Comparison of ENCODE assay signal across 1 cellular context in the genomic region with DNA sequence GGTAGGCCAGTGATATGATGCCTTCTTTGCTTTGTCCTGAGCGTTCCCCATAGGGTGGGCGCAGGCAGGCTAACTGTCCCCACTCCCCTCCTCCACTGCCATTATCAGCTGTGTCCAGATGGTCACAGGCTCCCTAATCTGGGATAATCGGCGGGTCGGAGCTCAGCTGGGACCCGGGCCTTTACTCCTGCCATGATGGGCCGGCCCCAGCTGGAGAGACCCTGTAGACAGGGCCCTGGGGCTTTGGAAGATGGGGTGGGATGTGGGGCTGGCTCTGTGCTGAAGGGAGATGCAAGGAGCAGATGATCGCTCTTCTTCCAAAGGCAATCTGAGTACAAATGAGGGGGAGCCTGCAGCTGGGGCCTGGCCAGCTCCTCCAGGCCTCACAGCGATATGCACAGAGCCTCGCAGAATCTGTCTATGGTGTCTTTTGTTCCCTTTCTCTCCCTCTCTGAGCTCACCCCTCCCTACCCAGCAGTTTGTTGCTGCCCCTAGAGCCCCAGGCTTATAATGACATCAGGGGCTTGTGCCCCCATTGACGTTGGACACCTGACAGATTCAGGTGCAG.
TF ChIP-seq lines count a peak whose summit lies in the region.

No MANE protein-coding gene starts in this region.

TF ChIP-seq in SK-N-SH, 30 proteins besides CTCF, POLR2A, EP300 and RAD21 (continued from another document):
- TF ChIP-seq, protein P1, sequence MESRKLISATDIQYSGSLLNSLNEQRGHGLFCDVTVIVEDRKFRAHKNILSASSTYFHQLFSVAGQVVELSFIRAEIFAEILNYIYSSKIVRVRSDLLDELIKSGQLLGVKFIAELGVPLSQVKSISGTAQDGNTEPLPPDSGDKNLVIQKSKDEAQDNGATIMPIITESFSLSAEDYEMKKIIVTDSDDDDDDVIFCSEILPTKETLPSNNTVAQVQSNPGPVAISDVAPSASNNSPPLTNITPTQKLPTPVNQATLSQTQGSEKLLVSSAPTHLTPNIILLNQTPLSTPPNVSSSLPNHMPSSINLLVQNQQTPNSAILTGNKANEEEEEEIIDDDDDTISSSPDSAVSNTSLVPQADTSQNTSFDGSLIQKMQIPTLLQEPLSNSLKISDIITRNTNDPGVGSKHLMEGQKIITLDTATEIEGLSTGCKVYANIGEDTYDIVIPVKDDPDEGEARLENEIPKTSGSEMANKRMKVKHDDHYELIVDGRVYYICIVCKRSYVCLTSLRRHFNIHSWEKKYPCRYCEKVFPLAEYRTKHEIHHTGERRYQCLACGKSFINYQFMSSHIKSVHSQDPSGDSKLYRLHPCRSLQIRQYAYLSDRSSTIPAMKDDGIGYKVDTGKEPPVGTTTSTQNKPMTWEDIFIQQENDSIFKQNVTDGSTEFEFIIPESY (IDR thresholded peaks at IDR 0.05; ENCODE audit: borderline replicate concordance, low read depth) = no peak
- TF ChIP-seq TCF12 (IDR thresholded peaks at IDR 0.05) (no peak), SIN3A (IDR thresholded peaks at IDR 0.05; ENCODE audit: borderline replicate concordance, low read depth, low read length) (no peak), POLR2AphosphoS5 (IDR thresholded peaks at IDR 0.05; ENCODE audit: low read depth, low read length) (no peak), FOXM1 (IDR thresholded peaks at IDR 0.05; ENCODE audit: low read depth) (no peak), MXI1 (IDR thresholded peaks at IDR 0.05; ENCODE audit: low read depth, low read length) (no peak), EZH2phosphoT487 (IDR thresholded peaks at IDR 0.05; ENCODE audit: borderline replicate concordance, low read depth) (no peak)
- TF ChIP-seq, protein P2, sequence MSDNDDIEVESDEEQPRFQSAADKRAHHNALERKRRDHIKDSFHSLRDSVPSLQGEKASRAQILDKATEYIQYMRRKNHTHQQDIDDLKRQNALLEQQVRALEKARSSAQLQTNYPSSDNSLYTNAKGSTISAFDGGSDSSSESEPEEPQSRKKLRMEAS (IDR thresholded peaks at IDR 0.05; ENCODE audit: low read depth) = no peak
